Comparison of ENCODE assay signal across 8 cellular contexts in genomic region chr19:42253245-42254082, GRCh38. TPM values are rescaled to one million over a fixed set of nuclear protein-coding genes. Genes with fewer than 3 reads are reported as not detected.
DNase-seq lines count a peak whose midpoint lies in the region; ATAC-seq and TF ChIP-seq lines count a peak whose summit lies in the region.

No MANE protein-coding gene starts in this region.

- ATAC-seq in HG02798 (IDR thresholded peaks at IDR 0.05; ENCODE audit: poor library complexity, unreplicated experiment) (peak; percentile 11), PC-3 (peak; percentile 15), HG02884 (IDR thresholded peaks at IDR 0.05; ENCODE audit: unreplicated experiment) (no peak)
- peak; percentile 34 for ATAC-seq in activated T-helper 17 cell treated with anti-CD3 and anti-CD28 coated beads, Interleukin-2, amount 50 U/mL, for 72 hours (replicated peaks)

- TF ChIP-seq POLR2A in tibial nerve (IDR thresholded peaks at IDR 0.05), result no peak

- no peak for TF ChIP-seq EP300 in neural cell (conservative IDR thresholded peaks at IDR 0.05; ENCODE audit: poor library complexity, severe bottlenecking)
- peak in 1 of 2 donors; percentile 26 for TF ChIP-seq EP300 in tibial nerve (IDR thresholded peaks at IDR 0.05)

- H3K27ac Mint-ChIP-seq in activated T-helper 17 cell treated with anti-CD3 and anti-CD28 coated beads, Interleukin-2, amount 50 U/mL, for 72 hours, result peak overlapping the region; percentile 97

- H3K27me3 Mint-ChIP-seq in activated T-helper 17 cell treated with anti-CD3 and anti-CD28 coated beads, Interleukin-2, amount 50 U/mL, for 72 hours, result no peaks in the 10 kb centered on the region

- H3K9me3 Mint-ChIP-seq in activated T-helper 17 cell treated with anti-CD3 and anti-CD28 coated beads, Interleukin-2, amount 50 U/mL, for 72 hours, result no peaks in the 10 kb centered on the region

- H3K36me3 ChIP-seq in DOHH2 (ENCODE audit: control insufficient read depth, low read length), result peaks cover 47% of the 10 kb centered on the region
- H3K36me3 ChIP-seq in PC-3 (ENCODE audit: low read depth, low read length), result no peaks in the 10 kb centered on the region
- no peaks in the 10 kb centered on the region for H3K36me3 ChIP-seq in neural cell (ENCODE audit: insufficient read depth, low read length)
- peaks cover 0 to 21% (median 0%) of the 10 kb centered on the region in 3 donors for H3K36me3 ChIP-seq in tibial nerve

- H3K27ac ChIP-seq in DOHH2 (ENCODE audit: low read depth, low read length) (peak overlapping the region; percentile 80), PC-3 (ENCODE audit: low read length) (peak overlapping the region; percentile 25), neural cell (ENCODE audit: low read length) (peak overlapping the region; percentile 65), tibial nerve (peak overlapping the region; percentile 98 to 100 (median 100))

- intact Hi-C loops in PC-3 (cut with micrococcal nuclease), result no loop called here

- POLR2A ChIA-PET in PC-3 (lab: Charles Lee; ENCODE audit: unreplicated experiment), result no interaction called here

- peaks cover 29% of the 10 kb centered on the region for H3K4me1 ChIP-seq in DOHH2 (ENCODE audit: control insufficient read depth, low read length)
- peaks cover 10% of the 10 kb centered on the region for H3K4me1 ChIP-seq in PC-3 (ENCODE audit: insufficient read depth, low read length)
- H3K4me1 ChIP-seq in tibial nerve, result peaks cover 0 to 64% (median 37%) of the 10 kb centered on the region in 4 donors

- BruUV-seq in PC-3 (replicated peaks; lab: Mats Ljungman, UMichigan), result no TSS peak

- H2AFZ ChIP-seq in PC-3 (ENCODE audit: low read length), result peak overlapping the region; percentile 42; the same call in 1 of the 2 replicates
- no peak overlapping the region for H2AFZ ChIP-seq in neural cell (ENCODE audit: low read depth, low read length)

- H3K9me2 ChIP-seq in DOHH2 (replicated peaks; ENCODE audit: control insufficient read depth, low read length), result no peaks in the 10 kb centered on the region
- no peaks in the 10 kb centered on the region for H3K9me2 ChIP-seq in PC-3 (replicated peaks; ENCODE audit: low read length)
- no peaks in the 10 kb centered on the region for H3K9me2 ChIP-seq in neural cell (ENCODE audit: insufficient read depth, low read length)

- 1% methylated on average over 31 to 39 of the region's 71 CpGs for WGBS in tibial nerve, 2 donors

- peak overlapping the region; percentile 88 for H3K9ac ChIP-seq in PC-3 (ENCODE audit: low read length)
- peak overlapping the region; percentile 87 for H3K9ac ChIP-seq in neural cell (ENCODE audit: low read length)

- peaks cover 10% of the 10 kb centered on the region for H3K27me3 ChIP-seq in DOHH2 (ENCODE audit: control insufficient read depth, low read length)
- H3K27me3 ChIP-seq in PC-3 (ENCODE audit: low read length), result no peaks in the 10 kb centered on the region
- H3K27me3 ChIP-seq in neural cell (ENCODE audit: insufficient read depth, low read depth, low read length), result no peaks in the 10 kb centered on the region
- no peaks in the 10 kb centered on the region for H3K27me3 ChIP-seq in tibial nerve

- H4K20me1 ChIP-seq in DOHH2 (ENCODE audit: control insufficient read depth, insufficient read depth, low read depth, low read length) (no peaks in the 10 kb centered on the region; the same call in 1 of the 2 replicates), PC-3 (ENCODE audit: low read length) (no peaks in the 10 kb centered on the region), neural cell (ENCODE audit: insufficient read depth) (no peaks in the 10 kb centered on the region)

- H3K4me3 ChIP-seq in DOHH2 (ENCODE audit: low read length), result peak overlapping the region; percentile 93
- H3K4me3 ChIP-seq in PC-3 (ENCODE audit: low read length), result peak overlapping the region; percentile 90
- H3K4me3 ChIP-seq in fibroblast of pulmonary artery (replicated peaks; ENCODE audit: low read depth, low read length), result peak overlapping the region; percentile 97
- H3K4me3 ChIP-seq in neural cell (ENCODE audit: low read length), result peak overlapping the region; percentile 97
- H3K4me3 ChIP-seq in tibial nerve, result peak overlapping the region; percentile 88 to 99 (median 96)

- H3K9me3 ChIP-seq in DOHH2 (ENCODE audit: control insufficient read depth, insufficient read depth, low read length) (no peaks in the 10 kb centered on the region), PC-3 (ENCODE audit: low read length) (no peaks in the 10 kb centered on the region), neural cell (ENCODE audit: low read length) (no peaks in the 10 kb centered on the region), tibial nerve (no peaks in the 10 kb centered on the region)

- peaks cover 12% of the 10 kb centered on the region for H3K4me1 Mint-ChIP-seq in activated T-helper 17 cell treated with anti-CD3 and anti-CD28 coated beads, Interleukin-2, amount 50 U/mL, for 72 hours

- DNase-seq in PC-3 (peak; percentile 15), fibroblast of pulmonary artery (ENCODE audit: low read depth) (peak; percentile 48), tibial nerve (ENCODE audit: low spot score in 2 of 2) (peak in 1 of 2 donors; percentile 57)

- no peaks in the 10 kb centered on the region for H3F3A ChIP-seq in DOHH2 (ENCODE audit: control insufficient read depth, insufficient read depth)
- no peaks in the 10 kb centered on the region for H3F3A ChIP-seq in PC-3 (ENCODE audit: low read length, unreplicated experiment)
- no peaks in the 10 kb centered on the region for H3F3A ChIP-seq in neural cell (ENCODE audit: insufficient read depth, low read length, poor library complexity, severe bottlenecking)

- peak overlapping the region; percentile 94 for H3K4me3 Mint-ChIP-seq in activated T-helper 17 cell treated with anti-CD3 and anti-CD28 coated beads, Interleukin-2, amount 50 U/mL, for 72 hours

- peaks cover 30% of the 10 kb centered on the region for H3K36me3 Mint-ChIP-seq in activated T-helper 17 cell treated with anti-CD3 and anti-CD28 coated beads, Interleukin-2, amount 50 U/mL, for 72 hours (ENCODE audit: low read depth)

- no peak for TF ChIP-seq RAD21 in neural cell (conservative IDR thresholded peaks at IDR 0.05)

- CTCF ChIA-PET in PC-3 (lab: Charles Lee), result no interaction called here

- TF ChIP-seq CTCF in DOHH2 (IDR thresholded peaks at IDR 0.05; ENCODE audit: low read depth, low read length, poor library complexity, severe bottlenecking) (no peak), PC-3 (conservative IDR thresholded peaks at IDR 0.05; ENCODE audit: low read depth, low read length) (no peak), fibroblast of pulmonary artery (IDR thresholded peaks at IDR 0.05; ENCODE audit: low read length, missing control alignments) (no peak), neural cell (IDR thresholded peaks at IDR 0.05; ENCODE audit: poor library complexity, severe bottlenecking) (no peak), tibial nerve (IDR thresholded peaks at IDR 0.05) (no peak)

- H3K79me2 ChIP-seq in DOHH2 (ENCODE audit: control insufficient read depth, low read length), result peaks cover 52% of the 10 kb centered on the region
- peaks cover 38% of the 10 kb centered on the region for H3K79me2 ChIP-seq in PC-3 (ENCODE audit: low read length)
- H3K79me2 ChIP-seq in neural cell (replicated peaks; ENCODE audit: insufficient read depth, low read length), result peaks cover 20% of the 10 kb centered on the region

- H3K4me2 ChIP-seq in DOHH2 (ENCODE audit: low read length) (peak overlapping the region; percentile 80), PC-3 (ENCODE audit: low read length) (peak overlapping the region; percentile 92), neural cell (ENCODE audit: low read length) (peak overlapping the region; percentile 82)

TF ChIP-seq in neural cell, 6 proteins besides CTCF, POLR2A, EP300 and RAD21 (continues in another document):
- TF ChIP-seq TAF1 (IDR thresholded peaks at IDR 0.05; ENCODE audit: low read depth) (no peak), POLR2AphosphoS5 (IDR thresholded peaks at IDR 0.05) (no peak), MXI1 (conservative IDR thresholded peaks at IDR 0.05; ENCODE audit: poor library complexity, severe bottlenecking) (no peak), EZH2 (IDR thresholded peaks at IDR 0.05; ENCODE audit: borderline replicate concordance, insufficient read depth, low read length, poor library complexity, severe bottlenecking) (no peak), SMC3 (conservative IDR thresholded peaks at IDR 0.05; ENCODE audit: poor library complexity) (no peak)

RNA-seq across cellular contexts. Expression of gene ERF, which starts 1.5 kb away (rescaled TPM):
- total RNA-seq in PC-3 (2014; rRNA removed) (17.0 and 40.2 TPM in 2 replicates), tibial nerve (10 to 100 TPM; 30.4 to 42.6 (median 35.1) TPM)
- 10 to 100 TPM; 44.8 to 49.7 TPM for total RNA-seq in activated T-helper 17 cell treated with anti-CD3 and anti-CD28 coated beads, Interleukin-2, amount 50 U/mL, for 72 hours
- polyA plus RNA-seq in neural cell, result 3.8 and 6.7 TPM in 2 replicates
- polyA minus RNA-seq in neural cell, result 5.3 and 6.6 TPM in 2 replicates

RNA-seq across cellular contexts. Expression of gene GSK3A, which starts 11.1 kb away (rescaled TPM):
- total RNA-seq in PC-3 (2014; rRNA removed) (25.0 and 29.0 TPM in 2 replicates), tibial nerve (10 to 100 TPM; 24.7 to 34.5 (median 28.3) TPM)
- 10 to 100 TPM; 30.3 to 47.2 TPM for total RNA-seq in activated T-helper 17 cell treated with anti-CD3 and anti-CD28 coated beads, Interleukin-2, amount 50 U/mL, for 72 hours
- polyA plus RNA-seq in neural cell, result 25.2 and 25.8 TPM in 2 replicates
- polyA minus RNA-seq in neural cell, result 31.5 and 32.4 TPM in 2 replicates

RNA-seq across cellular contexts. Expression of gene CIC, which starts 15.6 kb away (rescaled TPM):
- total RNA-seq in PC-3 (2014; rRNA removed) (9.8 and 21.4 TPM in 2 replicates), tibial nerve (10 to 100 TPM; 27.0 to 74.1 (median 41.3) TPM)
- total RNA-seq in activated T-helper 17 cell treated with anti-CD3 and anti-CD28 coated beads, Interleukin-2, amount 50 U/mL, for 72 hours, result 100 to 1,000 TPM in 1 of 2 donors, 10 to 100 TPM in 1; 85.4 to 165 TPM
- polyA plus RNA-seq in neural cell, result 10.8 and 23.1 TPM in 2 replicates
- 29.0 and 31.0 TPM in 2 replicates for polyA minus RNA-seq in neural cell

RNA-seq across cellular contexts. Expression of gene ZNF526, which starts 33.4 kb away (rescaled TPM):
- total RNA-seq in PC-3 (2014; rRNA removed), result 5.1 and 6.1 TPM in 2 replicates
- 10 to 100 TPM; 17.2 to 18.0 TPM for total RNA-seq in activated T-helper 17 cell treated with anti-CD3 and anti-CD28 coated beads, Interleukin-2, amount 50 U/mL, for 72 hours
- polyA plus RNA-seq in neural cell, result 2.1 TPM in 2 replicates
- 7.6 and 10.0 TPM in 2 replicates for polyA minus RNA-seq in neural cell
- total RNA-seq in tibial nerve, result 1 to 10 TPM; 4.3 to 6.3 (median 6.3) TPM

RNA-seq across cellular contexts. Expression of gene DEDD2, which starts 36.0 kb away (rescaled TPM):
- 34.4 and 38.2 TPM in 2 replicates for total RNA-seq in PC-3 (2014; rRNA removed)
- total RNA-seq in activated T-helper 17 cell treated with anti-CD3 and anti-CD28 coated beads, Interleukin-2, amount 50 U/mL, for 72 hours, result 10 to 100 TPM; 37.4 to 45.7 TPM
- polyA plus RNA-seq in neural cell, result 69.9 and 72.8 TPM in 2 replicates
- polyA minus RNA-seq in neural cell, result 45.7 and 51.6 TPM in 2 replicates
- 10 to 100 TPM; 33.9 to 56.2 (median 40.3) TPM for total RNA-seq in tibial nerve

Comparison
In these comparisons a context has a peak if more than half of its experiments do, and no peak if none do; other contexts are left out.
1. H3K27ac ChIP-seq: peak in every context shown above with its lines; median percentile 100 in tibial nerve; 80 in DOHH2; 65 in neural cell; 25 in PC-3.